In genomic region chr6:147043994-147044477, GRCh38 we compare ENCODE assay signal across 15 cellular contexts.
A peak's percentile ranks its signal among the peaks of the same experiment; 100 is the strongest.
DNase-seq lines count a peak whose midpoint lies in the region; ATAC-seq and TF ChIP-seq lines count a peak whose summit lies in the region.
"Had no signal": no experiment of that assay in that cellular context is flagged by ENCODE, and none has a peak within 500 bp of the region (broad histone marks: within the 10 kb centered on the region; RNA-seq: fewer than 3 reads in every experiment).

No MANE protein-coding gene starts in this region.

- intact Hi-C loops in stomach (cut with DNase I; ENCODE audit: low total_unique reads): no loop called here

- peaks cover 0 to 20% (median 5%) of the 10 kb centered on the region in 4 donors for H3K9me3 ChIP-seq in stomach

- no peak overlapping the region for H3K27ac ChIP-seq in stomach

- no peaks in the 10 kb centered on the region for H3K36me3 ChIP-seq in stomach

- H3K4me1 ChIP-seq in stomach: no peaks in the 10 kb centered on the region

- TF ChIP-seq POLR2A in stomach (IDR thresholded peaks at IDR 0.05): no peak

- no peak overlapping the region for H3K4me3 ChIP-seq in stomach

- WGBS in stomach, 5 donors: 82 to 94% (median 85%) methylated on average over 5 of the region's 5 CpGs

- TF ChIP-seq EP300 in stomach (IDR thresholded peaks at IDR 0.05): no peak

- no peak for ATAC-seq in HG03520 (IDR thresholded peaks at IDR 0.05; ENCODE audit: unreplicated experiment)
- ATAC-seq: activated CD8-positive, alpha-beta memory T cell treated with anti-CD3 and anti-CD28 coated beads, Interleukin-2, amount 10 ng/mL, durations not matched to agents 7 days and 5 days; activated naive CD4-positive, alpha-beta T cell treated with anti-CD3 and anti-CD28 coated beads, Interleukin-2, amount 50 U/mL, for 72 hours had no signal

- DNase-seq in NCI-H1417 (lab: John Stamatoyannopoulos, UW): peak in 2 of 3 experiments; percentile 21 to 48
- DNase-seq in NCI-H1417 treated with DMSO at 0.1 percent for 48 hours (lab: John Stamatoyannopoulos, UW): no peak
- DNase-seq in NCI-H146 treated with DMSO at 0.1 percent for 48 hours (lab: John Stamatoyannopoulos, UW; ENCODE audit: unreplicated experiment): peak; percentile 86
- DNase-seq in dermis blood vessel endothelial cell: peak; percentile 7
- DNase-seq in renal cortical epithelial cell (ENCODE audit: low read depth): peak; percentile 24
- DNase-seq in stomach: no peak
- no peak for DNase-seq in stimulated activated CD4-positive, alpha-beta T cell treated with anti-CD3 and anti-CD28 coated beads, Interleukin-4, amount 100 ng/mL, for 1 hour
- DNase-seq: activated B cell treated with CpG ODN at 0.5 μM for 24 hours; activated CD8-positive, alpha-beta memory T cell treated with anti-CD3 and anti-CD28 coated beads, Interleukin-2, amount 10 ng/mL, durations not matched to agents 7 days and 5 days; mesenchymal stem cell; NCI-H187 treated with DMSO at 0.1 percent for 48 hours; SHP77 treated with DMSO at 0.1 percent for 48 hours; stimulated activated CD4-positive, alpha-beta T cell treated with anti-CD3 and anti-CD28 coated beads, Interleukin-12 subunit alpha, Interleukin-12 subunit beta, amount 100 ng/mL, for 4 hours had no signal

- TF ChIP-seq CTCF in stomach (IDR thresholded peaks at IDR 0.05): no peak

- no peaks in the 10 kb centered on the region for H3K27me3 ChIP-seq in stomach

Comparison
In these comparisons a context has a peak if more than half of its experiments do, and no peak if none do; other contexts are left out.
1. DNase-seq: peak in NCI-H1417 (2 of 3), NCI-H146 treated with DMSO at 0.1 percent for 48 hours (single experiment), dermis blood vessel endothelial cell (single experiment) and renal cortical epithelial cell (single experiment); none in NCI-H1417 treated with DMSO at 0.1 percent for 48 hours (single experiment), stomach (single experiment) and stimulated activated CD4-positive, alpha-beta T cell treated with anti-CD3 and anti-CD28 coated beads, Interleukin-4, amount 100 ng/mL, for 1 hour (single experiment).